In the genomic region with DNA sequence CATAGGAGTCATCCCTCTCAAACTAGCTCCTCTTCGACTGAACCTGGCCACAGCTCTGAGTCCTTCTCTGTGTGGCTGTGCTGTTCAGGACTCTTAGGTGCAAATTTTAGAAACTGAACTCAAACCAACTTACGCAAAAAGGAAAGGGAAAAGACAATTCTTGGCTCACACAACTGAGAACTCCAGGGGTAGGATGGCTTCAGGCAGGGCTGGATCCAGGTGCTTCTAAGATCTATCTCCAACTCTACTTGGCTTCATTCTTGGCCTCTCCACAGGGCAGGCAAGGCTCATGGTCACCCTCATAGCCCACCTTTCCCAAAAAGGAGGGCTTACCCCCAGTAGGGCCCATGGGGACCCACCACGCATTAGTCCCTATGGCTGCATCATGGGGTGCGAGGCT, we compare ENCODE assay signal across 19 cellular contexts.
"Had no signal": no experiment of that assay in that cellular context is flagged by ENCODE, and none has a peak within 500 bp of the region (broad histone marks: within the 10 kb centered on the region; RNA-seq: fewer than 3 reads in every experiment).

No MANE protein-coding gene starts in this region.

- H3K79me2 ChIP-seq: parathyroid adenoma had no signal

- DNase-seq: activated CD4-positive, alpha-beta memory T cell treated with anti-CD3 and anti-CD28 coated beads, Interleukin-2, amount 10 ng/mL, durations not matched to agents 7 days and 5 days; activated CD4-positive, alpha-beta T cell treated with anti-CD3 and anti-CD28 coated beads for 1 hour; activated CD4-positive, alpha-beta T cell treated with anti-CD3 and anti-CD28 coated beads, Interleukin-2, amount 10 ng/mL, durations not matched to agents 7 days and 5 days; activated CD8-positive, alpha-beta memory T cell treated with anti-CD3 and anti-CD28 coated beads, Interleukin-2, amount 50 U/mL, for 48 hours; activated T-cell treated with anti-CD3 and anti-CD28 coated beads, Interleukin-2, amount 50 U/mL, for 24 hours; cortex of kidney; naive B cell; nucleus accumbens; psoas muscle; stimulated activated CD4-positive, alpha-beta T cell treated with anti-CD3 and anti-CD28 coated beads, Interleukin-15, amount 100 ng/mL, for 24 hours; stimulated activated CD4-positive, alpha-beta T cell treated with anti-CD3 and anti-CD28 coated beads, Interleukin-2, amount 100 ng/mL, for 24 hours; stimulated activated naive CD4-positive, alpha-beta T cell; SW 1271; T-helper 9 cell had no signal

- H3K27me3 ChIP-seq: cardiac muscle cell, heart right ventricle, transverse colon had no signal

- ATAC-seq: WTC11 had no signal

- H3K9ac ChIP-seq: parathyroid adenoma had no signal

- H3K27ac ChIP-seq: parathyroid adenoma, psoas muscle had no signal

- H3K36me3 ChIP-seq: cardiac muscle cell, heart right ventricle, transverse colon had no signal

- H3K9me3 ChIP-seq: heart right ventricle, psoas muscle, transverse colon had no signal

- H3K4me3 ChIP-seq: cardiac muscle cell, heart right ventricle, psoas muscle, transverse colon had no signal
